8 cellular contexts compared by ENCODE assay signal in the genomic region with DNA sequence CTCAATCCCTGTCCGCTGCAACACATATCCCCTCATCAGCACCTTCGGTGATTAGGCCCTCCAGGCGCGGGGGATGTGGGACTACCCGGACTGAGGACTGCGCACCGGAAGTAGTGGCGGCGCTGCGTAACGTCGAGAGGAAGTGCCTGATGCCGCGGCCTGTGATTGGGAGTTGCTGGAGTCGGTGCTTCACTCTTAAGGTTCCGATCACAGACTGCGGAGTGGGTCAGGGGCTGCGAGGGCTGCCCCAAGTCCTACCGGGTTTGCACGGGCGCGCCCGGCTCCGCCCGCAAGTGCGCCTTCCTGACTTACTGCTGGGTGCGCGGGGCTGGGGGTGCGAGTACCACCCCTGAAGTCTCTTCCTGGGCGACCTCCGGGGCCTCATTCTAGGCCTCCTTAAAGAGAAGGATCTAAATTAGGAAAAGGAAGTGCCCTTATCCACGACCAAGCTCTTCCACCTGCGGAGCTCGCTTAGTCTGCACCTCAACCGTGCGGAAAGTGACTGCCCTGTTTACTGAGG. TPM values are rescaled to one million over a fixed set of nuclear protein-coding genes. Genes with fewer than 3 reads are reported as not detected.
DNase-seq lines count a peak whose midpoint lies in the region.

A gene (plus strand): TSS at position 192 of the 520 bp plus-strand sequence. CDS start 1,822 bp downstream, outside the sequence.

- in situ Hi-C loops in G401 (cut with HindIII; ENCODE audit: low sequenced_read_pairs) = no loop called here
- in situ Hi-C loops in HAP-1 (cut with MboI; ENCODE audit: low sequenced_read_pairs) = no loop called here

- H3K4me1 ChIP-seq in HAP-1 (peaks cover 7% of the 10 kb centered on the region), SJSA1 (replicated peaks) (peaks cover 13% of the 10 kb centered on the region), neuron (ENCODE audit: insufficient read depth, low read length) (peaks cover 8% of the 10 kb centered on the region), stomach smooth muscle (ENCODE audit: control insufficient read depth, insufficient read depth, low read length) (peaks cover 16% of the 10 kb centered on the region)

- no peaks in the 10 kb centered on the region for H3K9me3 ChIP-seq in HAP-1
- no peaks in the 10 kb centered on the region for H3K9me3 ChIP-seq in MG63
- H3K9me3 ChIP-seq in SJSA1 (replicated peaks) = no peaks in the 10 kb centered on the region
- H3K9me3 ChIP-seq in neuron (ENCODE audit: low read length) = no peaks in the 10 kb centered on the region
- no peaks in the 10 kb centered on the region for H3K9me3 ChIP-seq in stomach smooth muscle (ENCODE audit: control insufficient read depth in 2 of 2, low read length in 2 of 2)

- peak; percentile 93 for DNase-seq in G401 (ENCODE audit: low spot score)
- DNase-seq in HAP-1 (ENCODE audit: low spot score in 2 of 2) = peak; percentile 84 to 94
- peak; percentile 93 for DNase-seq in MG63
- peak; percentile 92 to 96 for DNase-seq in SJSA1 (ENCODE audit: low read depth in 1 of 2, low spot score in 2 of 2)
- DNase-seq in activated naive CD4-positive, alpha-beta T cell (lab: John Stamatoyannopoulos, UW) = peak; percentile 84 to 88 (median 86)
- peak; percentile 87 for DNase-seq in foreskin melanocyte

- peak within 1 kb of the TSS; percentile 59 for H2AFZ ChIP-seq in neuron (ENCODE audit: low read depth, low read length)

- 0 out of 2 replicates have a peak within 1 kb of the TSS, but pooled peaks have one; percentile 1 for H3K27ac ChIP-seq in SJSA1
- H3K27ac ChIP-seq in stomach smooth muscle (ENCODE audit: low read length) = peak within 1 kb of the TSS; percentile 56

- peak within 1 kb of the TSS; percentile 87 to 97 for H3K9ac ChIP-seq in stomach smooth muscle (ENCODE audit: low read length in 2 of 2)

- H3K36me3 ChIP-seq in HAP-1 (replicated peaks) = peaks cover 16% of the 10 kb centered on the region
- peaks cover 2% of the 10 kb centered on the region; the same call in 1 of the 2 replicates for H3K36me3 ChIP-seq in MG63
- H3K36me3 ChIP-seq in SJSA1 = peaks cover 32% of the 10 kb centered on the region
- H3K36me3 ChIP-seq in neuron (ENCODE audit: insufficient read depth, low read length) = peaks cover 27% of the 10 kb centered on the region
- peaks cover 17 to 19% of the 10 kb centered on the region in 2 donors for H3K36me3 ChIP-seq in stomach smooth muscle (ENCODE audit: control insufficient read depth in 2 of 2, insufficient read depth in 2 of 2, low read length in 2 of 2)

- H3K27me3 ChIP-seq in HAP-1 (ENCODE audit: low read depth) (no peaks in the 10 kb centered on the region), MG63 (no peaks in the 10 kb centered on the region), SJSA1 (replicated peaks) (no peaks in the 10 kb centered on the region), neuron (ENCODE audit: insufficient read depth, low read length) (peaks cover 6% of the 10 kb centered on the region), stomach smooth muscle (ENCODE audit: control insufficient read depth in 1 of 2, insufficient read depth in 2 of 2, low read length in 2 of 2) (no peaks in the 10 kb centered on the region)

- H3K4me3 ChIP-seq in HAP-1 (peak within 1 kb of the TSS; percentile 71), MG63 (peak within 1 kb of the TSS; percentile 97), SJSA1 (peak within 1 kb of the TSS; percentile 58), neuron (ENCODE audit: low read length) (peak within 1 kb of the TSS; percentile 85), stomach smooth muscle (ENCODE audit: low read length in 2 of 2) (peak within 1 kb of the TSS; percentile 82 to 98)

RNA-seq across cellular contexts. Expression of the gene that starts here (rescaled TPM):
- total RNA-seq in G401 (2014; rRNA removed; shearing (Covaris generic)) = 33.2 and 48.1 TPM in 2 replicates
- total RNA-seq in MG63 (2014; rRNA removed; shearing (Covaris generic); ENCODE audit: low replicate concordance) = 59.3 and 129 TPM in 2 replicates
- total RNA-seq in SJSA1 (2014; rRNA removed; shearing (Covaris generic)) = 78.0 and 127 TPM in 2 replicates

Comparison
In these comparisons a context has a peak if more than half of its experiments do, and no peak if none do; other contexts are left out.
1. Peak in every context shown above with its lines: DNase-seq, H3K4me3 ChIP-seq and H3K27ac ChIP-seq.